1 cellular context compared by ENCODE assay signal in the genomic region with DNA sequence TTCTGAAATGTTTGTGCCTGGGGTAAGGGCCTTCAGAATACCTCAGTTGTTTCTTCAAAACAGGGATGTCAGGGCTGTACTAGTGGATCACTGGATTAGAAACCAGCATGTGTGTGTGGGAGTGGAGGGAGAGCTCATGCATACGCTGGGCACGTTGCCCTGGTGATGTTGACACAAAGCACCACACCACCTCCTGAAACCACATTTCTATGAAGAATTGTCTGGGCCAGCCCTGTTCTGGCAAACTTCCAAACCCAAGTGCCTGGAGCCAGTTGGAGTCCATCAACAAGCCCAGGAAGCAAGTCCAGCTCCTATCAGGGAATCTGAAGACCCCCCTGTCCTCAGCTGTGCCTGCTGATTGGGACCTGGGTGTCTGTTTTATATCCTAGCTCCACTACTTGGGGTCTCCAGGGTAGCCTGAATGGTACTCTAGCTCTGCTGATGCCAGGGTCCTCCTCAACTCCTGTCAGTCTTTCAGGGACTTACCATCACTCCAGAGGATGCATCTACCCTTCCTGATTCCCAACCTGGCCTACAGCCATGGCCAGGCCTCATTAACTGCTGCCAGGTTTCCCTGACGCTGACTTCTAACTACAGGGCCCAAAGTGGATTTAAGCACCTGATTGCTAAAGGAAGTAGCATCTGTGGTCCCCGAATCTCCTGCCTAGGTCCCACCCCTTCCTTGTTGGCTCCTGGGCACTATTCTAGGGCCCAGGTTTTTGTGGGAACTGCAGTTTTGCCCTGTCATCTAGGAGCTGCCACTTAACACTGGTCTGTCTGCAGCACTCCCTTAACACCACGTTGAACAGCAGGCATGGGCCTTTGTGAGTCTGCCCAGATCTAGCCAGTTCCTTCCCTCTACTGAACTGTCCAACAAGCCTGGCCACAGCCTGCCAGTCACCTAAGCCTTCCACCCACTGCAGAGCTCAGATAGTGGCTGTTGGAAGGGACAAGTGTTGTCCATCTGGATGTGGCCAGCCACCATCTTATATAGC.
TF ChIP-seq lines count a peak whose summit lies in the region.

No MANE protein-coding gene starts in this region.

TF ChIP-seq in HEK293, 187 proteins besides CTCF, POLR2A, EP300 and RAD21 (continued from another document and continues in another):
- TF ChIP-seq, protein P1, sequence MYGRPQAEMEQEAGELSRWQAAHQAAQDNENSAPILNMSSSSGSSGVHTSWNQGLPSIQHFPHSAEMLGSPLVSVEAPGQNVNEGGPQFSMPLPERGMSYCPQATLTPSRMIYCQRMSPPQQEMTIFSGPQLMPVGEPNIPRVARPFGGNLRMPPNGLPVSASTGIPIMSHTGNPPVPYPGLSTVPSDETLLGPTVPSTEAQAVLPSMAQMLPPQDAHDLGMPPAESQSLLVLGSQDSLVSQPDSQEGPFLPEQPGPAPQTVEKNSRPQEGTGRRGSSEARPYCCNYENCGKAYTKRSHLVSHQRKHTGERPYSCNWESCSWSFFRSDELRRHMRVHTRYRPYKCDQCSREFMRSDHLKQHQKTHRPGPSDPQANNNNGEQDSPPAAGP (tag by site-specific recombination; IDR thresholded peaks at IDR 0.05): no peak
- TF ChIP-seq, protein P2, sequence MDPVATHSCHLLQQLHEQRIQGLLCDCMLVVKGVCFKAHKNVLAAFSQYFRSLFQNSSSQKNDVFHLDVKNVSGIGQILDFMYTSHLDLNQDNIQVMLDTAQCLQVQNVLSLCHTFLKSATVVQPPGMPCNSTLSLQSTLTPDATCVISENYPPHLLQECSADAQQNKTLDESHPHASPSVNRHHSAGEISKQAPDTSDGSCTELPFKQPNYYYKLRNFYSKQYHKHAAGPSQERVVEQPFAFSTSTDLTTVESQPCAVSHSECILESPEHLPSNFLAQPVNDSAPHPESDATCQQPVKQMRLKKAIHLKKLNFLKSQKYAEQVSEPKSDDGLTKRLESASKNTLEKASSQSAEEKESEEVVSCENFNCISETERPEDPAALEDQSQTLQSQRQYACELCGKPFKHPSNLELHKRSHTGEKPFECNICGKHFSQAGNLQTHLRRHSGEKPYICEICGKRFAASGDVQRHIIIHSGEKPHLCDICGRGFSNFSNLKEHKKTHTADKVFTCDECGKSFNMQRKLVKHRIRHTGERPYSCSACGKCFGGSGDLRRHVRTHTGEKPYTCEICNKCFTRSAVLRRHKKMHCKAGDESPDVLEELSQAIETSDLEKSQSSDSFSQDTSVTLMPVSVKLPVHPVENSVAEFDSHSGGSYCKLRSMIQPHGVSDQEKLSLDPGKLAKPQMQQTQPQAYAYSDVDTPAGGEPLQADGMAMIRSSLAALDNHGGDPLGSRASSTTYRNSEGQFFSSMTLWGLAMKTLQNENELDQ (tag by site-specific recombination; IDR thresholded peaks at IDR 0.05; ENCODE audit: low read depth): no peak
- TF ChIP-seq ZNF48 (tag by site-specific recombination; IDR thresholded peaks at IDR 0.05) (no peak), OSR2 (tag by site-specific recombination; IDR thresholded peaks at IDR 0.05) (0 out of 2 replicates have a peak, but pooled peaks have one; percentile 15), KLF1 (tag by site-specific recombination; IDR thresholded peaks at IDR 0.05) (0 out of 2 replicates have a peak, but pooled peaks have one; percentile 29), SP2 (tag by site-specific recombination; IDR thresholded peaks at IDR 0.05) (no peak), HOXC10 (CRISPR knock-in tag; IDR thresholded peaks at IDR 0.05) (no peak), YY2 (tag by site-specific recombination; IDR thresholded peaks at IDR 0.05) (no peak), SCRT2 (tag by site-specific recombination; IDR thresholded peaks at IDR 0.05) (no peak), MEIS1 (CRISPR knock-in tag; IDR thresholded peaks at IDR 0.05; ENCODE audit: borderline replicate concordance) (no peak), ZNF155 (tag by site-specific recombination; IDR thresholded peaks at IDR 0.05) (no peak), WT1 (tag by site-specific recombination; IDR thresholded peaks at IDR 0.05) (peak; percentile 85), SP3 (tag by site-specific recombination; IDR thresholded peaks at IDR 0.05) (no peak), BCL11A (tag by site-specific recombination; IDR thresholded peaks at IDR 0.05; ENCODE audit: low read depth) (no peak), ZNF112 (tag by site-specific recombination; IDR thresholded peaks at IDR 0.05) (no peak), ZNF19 (tag by site-specific recombination; IDR thresholded peaks at IDR 0.05; ENCODE audit: low read depth) (no peak), ZNF544 (tag by site-specific recombination; IDR thresholded peaks at IDR 0.05) (no peak), ZNF426 (tag by site-specific recombination; IDR thresholded peaks at IDR 0.05) (no peak), ZNF677 (tag by site-specific recombination; IDR thresholded peaks at IDR 0.05) (no peak), ZNF24 (tag by site-specific recombination; IDR thresholded peaks at IDR 0.05) (peak; percentile 19; the same call in 1 of the 2 replicates), TCF7L2 (IDR thresholded peaks at IDR 0.05; ENCODE audit: borderline replicate concordance, low read depth, low read length) (no peak)
- TF ChIP-seq, protein P3, sequence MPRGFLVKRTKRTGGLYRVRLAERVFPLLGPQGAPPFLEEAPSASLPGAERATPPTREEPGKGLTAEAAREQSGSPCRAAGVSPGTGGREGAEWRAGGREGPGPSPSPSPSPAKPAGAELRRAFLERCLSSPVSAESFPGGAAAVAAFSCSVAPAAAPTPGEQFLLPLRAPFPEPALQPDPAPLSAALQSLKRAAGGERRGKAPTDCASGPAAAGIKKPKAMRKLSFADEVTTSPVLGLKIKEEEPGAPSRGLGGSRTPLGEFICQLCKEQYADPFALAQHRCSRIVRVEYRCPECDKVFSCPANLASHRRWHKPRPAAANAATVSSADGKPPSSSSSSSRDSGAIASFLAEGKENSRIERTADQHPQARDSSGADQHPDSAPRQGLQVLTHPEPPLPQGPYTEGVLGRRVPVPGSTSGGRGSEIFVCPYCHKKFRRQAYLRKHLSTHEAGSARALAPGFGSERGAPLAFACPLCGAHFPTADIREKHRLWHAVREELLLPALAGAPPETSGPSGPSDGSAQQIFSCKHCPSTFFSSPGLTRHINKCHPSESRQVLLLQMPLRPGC (tag by site-specific recombination; IDR thresholded peaks at IDR 0.05): no peak
- TF ChIP-seq, protein P4, sequence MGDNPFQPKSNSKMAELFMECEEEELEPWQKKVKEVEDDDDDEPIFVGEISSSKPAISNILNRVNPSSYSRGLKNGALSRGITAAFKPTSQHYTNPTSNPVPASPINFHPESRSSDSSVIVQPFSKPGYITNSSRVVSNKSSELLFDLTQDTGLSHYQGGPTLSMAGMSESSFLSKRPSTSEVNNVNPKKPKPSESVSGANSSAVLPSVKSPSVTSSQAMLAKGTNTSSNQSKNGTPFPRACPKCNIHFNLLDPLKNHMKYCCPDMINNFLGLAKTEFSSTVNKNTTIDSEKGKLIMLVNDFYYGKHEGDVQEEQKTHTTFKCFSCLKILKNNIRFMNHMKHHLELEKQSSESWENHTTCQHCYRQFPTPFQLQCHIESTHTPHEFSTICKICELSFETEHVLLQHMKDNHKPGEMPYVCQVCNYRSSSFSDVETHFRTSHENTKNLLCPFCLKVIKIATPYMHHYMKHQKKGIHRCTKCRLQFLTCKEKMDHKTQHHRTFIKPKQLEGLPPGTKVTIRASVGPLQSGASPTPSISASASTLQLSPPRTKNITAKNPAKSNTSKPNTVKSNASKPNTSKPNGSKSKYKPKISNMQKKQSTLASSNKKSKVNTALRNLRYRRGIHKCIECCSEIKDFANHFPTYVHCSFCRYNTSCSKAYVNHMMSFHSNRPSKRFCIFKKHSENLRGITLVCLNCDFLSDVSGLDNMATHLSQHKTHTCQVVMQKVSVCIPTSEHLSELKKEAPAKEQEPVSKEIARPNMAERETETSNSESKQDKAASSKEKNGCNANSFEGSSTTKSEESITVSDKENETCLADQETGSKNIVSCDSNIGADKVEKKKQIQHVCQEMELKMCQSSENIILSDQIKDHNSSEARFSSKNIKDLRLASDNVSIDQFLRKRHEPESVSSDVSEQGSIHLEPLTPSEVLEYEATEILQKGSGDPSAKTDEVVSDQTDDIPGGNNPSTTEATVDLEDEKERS (tag by site-specific recombination; IDR thresholded peaks at IDR 0.05): no peak
- TF ChIP-seq, protein P5, sequence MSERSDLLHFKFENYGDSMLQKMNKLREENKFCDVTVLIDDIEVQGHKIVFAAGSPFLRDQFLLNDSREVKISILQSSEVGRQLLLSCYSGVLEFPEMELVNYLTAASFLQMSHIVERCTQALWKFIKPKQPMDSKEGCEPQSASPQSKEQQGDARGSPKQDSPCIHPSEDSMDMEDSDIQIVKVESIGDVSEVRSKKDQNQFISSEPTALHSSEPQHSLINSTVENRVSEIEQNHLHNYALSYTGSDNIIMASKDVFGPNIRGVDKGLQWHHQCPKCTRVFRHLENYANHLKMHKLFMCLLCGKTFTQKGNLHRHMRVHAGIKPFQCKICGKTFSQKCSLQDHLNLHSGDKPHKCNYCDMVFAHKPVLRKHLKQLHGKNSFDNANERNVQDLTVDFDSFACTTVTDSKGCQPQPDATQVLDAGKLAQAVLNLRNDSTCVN (tag by site-specific recombination; optimal IDR thresholded peaks at IDR 0.05): no peak
- TF ChIP-seq, protein P6, sequence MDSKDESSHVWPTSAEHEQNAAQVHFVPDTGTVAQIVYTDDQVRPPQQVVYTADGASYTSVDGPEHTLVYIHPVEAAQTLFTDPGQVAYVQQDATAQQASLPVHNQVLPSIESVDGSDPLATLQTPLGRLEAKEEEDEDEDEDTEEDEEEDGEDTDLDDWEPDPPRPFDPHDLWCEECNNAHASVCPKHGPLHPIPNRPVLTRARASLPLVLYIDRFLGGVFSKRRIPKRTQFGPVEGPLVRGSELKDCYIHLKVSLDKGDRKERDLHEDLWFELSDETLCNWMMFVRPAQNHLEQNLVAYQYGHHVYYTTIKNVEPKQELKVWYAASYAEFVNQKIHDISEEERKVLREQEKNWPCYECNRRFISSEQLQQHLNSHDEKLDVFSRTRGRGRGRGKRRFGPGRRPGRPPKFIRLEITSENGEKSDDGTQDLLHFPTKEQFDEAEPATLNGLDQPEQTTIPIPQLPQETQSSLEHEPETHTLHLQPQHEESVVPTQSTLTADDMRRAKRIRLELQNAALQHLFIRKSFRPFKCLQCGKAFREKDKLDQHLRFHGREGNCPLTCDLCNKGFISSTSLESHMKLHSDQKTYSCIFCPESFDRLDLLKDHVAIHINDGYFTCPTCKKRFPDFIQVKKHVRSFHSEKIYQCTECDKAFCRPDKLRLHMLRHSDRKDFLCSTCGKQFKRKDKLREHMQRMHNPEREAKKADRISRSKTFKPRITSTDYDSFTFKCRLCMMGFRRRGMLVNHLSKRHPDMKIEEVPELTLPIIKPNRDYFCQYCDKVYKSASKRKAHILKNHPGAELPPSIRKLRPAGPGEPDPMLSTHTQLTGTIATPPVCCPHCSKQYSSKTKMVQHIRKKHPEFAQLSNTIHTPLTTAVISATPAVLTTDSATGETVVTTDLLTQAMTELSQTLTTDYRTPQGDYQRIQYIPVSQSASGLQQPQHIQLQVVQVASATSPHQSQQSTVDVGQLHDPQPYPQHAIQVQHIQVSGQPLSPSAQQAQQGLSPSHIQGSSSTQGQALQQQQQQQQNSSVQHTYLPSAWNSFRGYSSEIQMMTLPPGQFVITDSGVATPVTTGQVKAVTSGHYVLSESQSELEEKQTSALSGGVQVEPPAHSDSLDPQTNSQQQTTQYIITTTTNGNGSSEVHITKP (tag by site-specific recombination; IDR thresholded peaks at IDR 0.05): peak; percentile 81
- TF ChIP-seq, protein P7, sequence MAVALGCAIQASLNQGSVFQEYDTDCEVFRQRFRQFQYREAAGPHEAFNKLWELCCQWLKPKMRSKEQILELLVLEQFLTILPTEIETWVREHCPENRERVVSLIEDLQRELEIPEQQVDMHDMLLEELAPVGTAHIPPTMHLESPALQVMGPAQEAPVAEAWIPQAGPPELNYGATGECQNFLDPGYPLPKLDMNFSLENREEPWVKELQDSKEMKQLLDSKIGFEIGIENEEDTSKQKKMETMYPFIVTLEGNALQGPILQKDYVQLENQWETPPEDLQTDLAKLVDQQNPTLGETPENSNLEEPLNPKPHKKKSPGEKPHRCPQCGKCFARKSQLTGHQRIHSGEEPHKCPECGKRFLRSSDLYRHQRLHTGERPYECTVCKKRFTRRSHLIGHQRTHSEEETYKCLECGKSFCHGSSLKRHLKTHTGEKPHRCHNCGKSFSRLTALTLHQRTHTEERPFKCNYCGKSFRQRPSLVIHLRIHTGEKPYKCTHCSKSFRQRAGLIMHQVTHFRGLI (tag by site-specific recombination; IDR thresholded peaks at IDR 0.05): 0 out of 2 replicates have a peak, but pooled peaks have one; percentile 11
- TF ChIP-seq, protein P8, sequence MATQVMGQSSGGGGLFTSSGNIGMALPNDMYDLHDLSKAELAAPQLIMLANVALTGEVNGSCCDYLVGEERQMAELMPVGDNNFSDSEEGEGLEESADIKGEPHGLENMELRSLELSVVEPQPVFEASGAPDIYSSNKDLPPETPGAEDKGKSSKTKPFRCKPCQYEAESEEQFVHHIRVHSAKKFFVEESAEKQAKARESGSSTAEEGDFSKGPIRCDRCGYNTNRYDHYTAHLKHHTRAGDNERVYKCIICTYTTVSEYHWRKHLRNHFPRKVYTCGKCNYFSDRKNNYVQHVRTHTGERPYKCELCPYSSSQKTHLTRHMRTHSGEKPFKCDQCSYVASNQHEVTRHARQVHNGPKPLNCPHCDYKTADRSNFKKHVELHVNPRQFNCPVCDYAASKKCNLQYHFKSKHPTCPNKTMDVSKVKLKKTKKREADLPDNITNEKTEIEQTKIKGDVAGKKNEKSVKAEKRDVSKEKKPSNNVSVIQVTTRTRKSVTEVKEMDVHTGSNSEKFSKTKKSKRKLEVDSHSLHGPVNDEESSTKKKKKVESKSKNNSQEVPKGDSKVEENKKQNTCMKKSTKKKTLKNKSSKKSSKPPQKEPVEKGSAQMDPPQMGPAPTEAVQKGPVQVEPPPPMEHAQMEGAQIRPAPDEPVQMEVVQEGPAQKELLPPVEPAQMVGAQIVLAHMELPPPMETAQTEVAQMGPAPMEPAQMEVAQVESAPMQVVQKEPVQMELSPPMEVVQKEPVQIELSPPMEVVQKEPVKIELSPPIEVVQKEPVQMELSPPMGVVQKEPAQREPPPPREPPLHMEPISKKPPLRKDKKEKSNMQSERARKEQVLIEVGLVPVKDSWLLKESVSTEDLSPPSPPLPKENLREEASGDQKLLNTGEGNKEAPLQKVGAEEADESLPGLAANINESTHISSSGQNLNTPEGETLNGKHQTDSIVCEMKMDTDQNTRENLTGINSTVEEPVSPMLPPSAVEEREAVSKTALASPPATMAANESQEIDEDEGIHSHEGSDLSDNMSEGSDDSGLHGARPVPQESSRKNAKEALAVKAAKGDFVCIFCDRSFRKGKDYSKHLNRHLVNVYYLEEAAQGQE (tag by site-specific recombination; IDR thresholded peaks at IDR 0.05): no peak
- TF ChIP-seq, protein P9, sequence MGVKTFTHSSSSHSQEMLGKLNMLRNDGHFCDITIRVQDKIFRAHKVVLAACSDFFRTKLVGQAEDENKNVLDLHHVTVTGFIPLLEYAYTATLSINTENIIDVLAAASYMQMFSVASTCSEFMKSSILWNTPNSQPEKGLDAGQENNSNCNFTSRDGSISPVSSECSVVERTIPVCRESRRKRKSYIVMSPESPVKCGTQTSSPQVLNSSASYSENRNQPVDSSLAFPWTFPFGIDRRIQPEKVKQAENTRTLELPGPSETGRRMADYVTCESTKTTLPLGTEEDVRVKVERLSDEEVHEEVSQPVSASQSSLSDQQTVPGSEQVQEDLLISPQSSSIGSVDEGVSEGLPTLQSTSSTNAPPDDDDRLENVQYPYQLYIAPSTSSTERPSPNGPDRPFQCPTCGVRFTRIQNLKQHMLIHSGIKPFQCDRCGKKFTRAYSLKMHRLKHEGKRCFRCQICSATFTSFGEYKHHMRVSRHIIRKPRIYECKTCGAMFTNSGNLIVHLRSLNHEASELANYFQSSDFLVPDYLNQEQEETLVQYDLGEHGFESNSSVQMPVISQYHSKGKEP (tag by site-specific recombination; IDR thresholded peaks at IDR 0.05): peak; percentile 72; the same call in 1 of the 2 replicates
